ENCODE assay signal across 9 cellular contexts in the genomic region with DNA sequence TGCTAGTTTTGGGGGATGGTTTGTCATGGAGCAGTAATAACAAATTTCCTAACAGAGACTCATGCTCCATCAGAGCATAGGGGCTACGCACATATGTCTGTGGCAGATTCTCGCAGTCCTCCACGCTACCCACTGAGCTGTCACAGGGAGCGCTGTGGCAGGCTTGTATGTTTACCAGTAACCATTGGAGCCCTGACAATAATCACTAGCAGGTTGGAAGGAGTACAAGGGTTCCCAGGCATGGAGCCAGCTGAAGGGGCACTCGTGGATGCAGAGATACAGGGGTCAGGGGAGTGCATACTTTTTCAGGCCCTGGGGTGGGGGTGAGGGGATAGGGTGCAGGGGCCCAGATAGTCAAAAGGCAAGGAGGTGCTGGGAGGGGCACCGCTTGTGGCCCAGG. TPM values are rescaled to one million over a fixed set of nuclear protein-coding genes. Genes with fewer than 3 reads are reported as not detected.
A peak's percentile ranks its signal among the peaks of the same experiment; 100 is the strongest.
DNase-seq lines count a peak whose midpoint lies in the region; ATAC-seq and TF ChIP-seq lines count a peak whose summit lies in the region.
"Had no signal": no experiment of that assay in that cellular context is flagged by ENCODE, and none has a peak within 500 bp of the region (broad histone marks: within the 10 kb centered on the region; RNA-seq: fewer than 3 reads in every experiment).

No MANE protein-coding gene starts in this region.

- peaks cover 0 to 6% (median 0%) of the 10 kb centered on the region in 3 donors for H3K36me3 Mint-ChIP-seq in CD8-positive, alpha-beta memory T cell

- H3K27me3 Mint-ChIP-seq in CD8-positive, alpha-beta memory T cell: peaks cover 0 to 5% of the 10 kb centered on the region in 2 donors
- H3K27me3 Mint-ChIP-seq: activated naive CD8-positive, alpha-beta T cell had no signal

- intact Hi-C loops in left cardiac atrium (cut with DNase I) (loop anchor here in 1 of 2 donors (2.0 to 10.0 kb wide), 3 partner anchors 34 to 192 kb away; partner anchors contain the start of genes COPG1 and RAB43), sciatic nerve (cut with DNase I) (no loop called here)

- peaks cover 0 to 6% (median 5%) of the 10 kb centered on the region in 5 donors for H3K9me3 Mint-ChIP-seq in CD8-positive, alpha-beta memory T cell

- H3K9ac ChIP-seq in Karpas-422 (ENCODE audit: low read length): no peak overlapping the region

- no peaks in the 10 kb centered on the region for H3K79me2 ChIP-seq in Karpas-422 (ENCODE audit: low read length)

- peak overlapping the region in 1 of 7 donors; percentile 48 for H3K4me3 Mint-ChIP-seq in CD8-positive, alpha-beta memory T cell

- no peaks in the 10 kb centered on the region for H3K27me3 ChIP-seq in CD8-positive, alpha-beta memory T cell (ENCODE audit: insufficient read depth, low read length, poor library complexity, severe bottlenecking)
- no peaks in the 10 kb centered on the region for H3K27me3 ChIP-seq in Karpas-422 (ENCODE audit: low read length)
- no peaks in the 10 kb centered on the region for H3K27me3 ChIP-seq in H7 (ENCODE audit: control insufficient read depth, insufficient read depth, low read length)

- no peak overlapping the region for H2AFZ ChIP-seq in Karpas-422 (ENCODE audit: low read length)

- H3K9me3 ChIP-seq in CD8-positive, alpha-beta memory T cell (ENCODE audit: low read length): no peaks in the 10 kb centered on the region
- H3K9me3 ChIP-seq in Karpas-422 (ENCODE audit: low read length): no peaks in the 10 kb centered on the region

- no peaks in the 10 kb centered on the region for H3K9me2 ChIP-seq in Karpas-422 (replicated peaks; ENCODE audit: insufficient read depth, low read length)

- POLR2A ChIA-PET in CD8-positive, alpha-beta memory T cell (lab: Charles Lee): interaction anchor here (0.7 to 2.1 kb wide), 6 partner anchors 66 to 788 kb away, joined by 3 to 8 read pairs (median 4); partner anchors contain the start of gene COPG1

- H3K4me1 Mint-ChIP-seq in CD8-positive, alpha-beta memory T cell: peaks cover 5 to 8% (median 7%) of the 10 kb centered on the region in 3 donors

- H3K4me1 ChIP-seq in CD8-positive, alpha-beta memory T cell (ENCODE audit: insufficient read depth, low read length): peaks cover 5% of the 10 kb centered on the region
- H3K4me1 ChIP-seq in Karpas-422 (ENCODE audit: low read length): no peaks in the 10 kb centered on the region

- no peak overlapping the region for H3K27ac Mint-ChIP-seq in CD8-positive, alpha-beta memory T cell

- TF ChIP-seq CTCF in LNCaP clone FGC (IDR thresholded peaks at IDR 0.05; ENCODE audit: control insufficient read depth, extremely low read depth, insufficient read depth): 0 out of 2 replicates have a peak, but pooled peaks have one; percentile 4

- CTCF ChIA-PET in CD8-positive, alpha-beta memory T cell (lab: Charles Lee): interaction anchor here (0.9 to 7.2 kb wide), 30 partner anchors 9 to 198 kb away, joined by 3 to 79 read pairs (median 7); partner anchors contain the start of genes CFAP92, COPG1 and RAB43

- no peak overlapping the region for H3K4me3 ChIP-seq in LNCaP clone FGC (ENCODE audit: low read depth, low read length)
- H3K4me3 ChIP-seq in CD8-positive, alpha-beta memory T cell (ENCODE audit: low read length): no peak overlapping the region
- H3K4me3 ChIP-seq in Karpas-422 (ENCODE audit: low read length): no peak overlapping the region
- H3K4me3 ChIP-seq in H7 (ENCODE audit: insufficient read depth, low read depth, low read length): no peak overlapping the region

- H4K20me1 ChIP-seq in Karpas-422 (ENCODE audit: insufficient read depth, low read depth, low read length): no peaks in the 10 kb centered on the region

- no peak overlapping the region for H3K4me2 ChIP-seq in Karpas-422 (ENCODE audit: low read depth, low read length, poor library complexity, severe bottlenecking)

- H3K36me3 ChIP-seq in CD8-positive, alpha-beta memory T cell (ENCODE audit: insufficient read depth, low read length): no peaks in the 10 kb centered on the region
- H3K36me3 ChIP-seq in Karpas-422 (ENCODE audit: insufficient read depth, low read length): no peaks in the 10 kb centered on the region
- no peaks in the 10 kb centered on the region for H3K36me3 ChIP-seq in H7 (replicated peaks; ENCODE audit: control insufficient read depth, insufficient read depth, low read length)

- ATAC-seq in SK-N-SH treated with all-trans-retinoic acid at 6 μM for 48 hours: peak; percentile 11; the same call in 2 of the 3 replicates
- peak; percentile 74 to 87 for ATAC-seq in left cardiac atrium
- peak; percentile 68 for ATAC-seq in sciatic nerve

- H3K27ac ChIP-seq in CD8-positive, alpha-beta memory T cell (ENCODE audit: low read depth, low read length): no peak overlapping the region
- no peak overlapping the region for H3K27ac ChIP-seq in Karpas-422 (ENCODE audit: low read length)

- DNase-seq in LNCaP clone FGC (ENCODE audit: low read depth) (no peak), left cardiac atrium (peak; percentile 75), sciatic nerve (ENCODE audit: low spot score) (no peak), amniotic stem cell (lab: John Stamatoyannopoulos, UW) (no peak), Karpas-422 (no peak), H7 (no peak)
- DNase-seq in CD8-positive, alpha-beta memory T cell: no peak

TF ChIP-seq in SK-N-SH treated with all-trans-retinoic acid at 6 μM for 48 hours, 23 proteins besides CTCF, POLR2A, EP300 and RAD21:
- no peak for TF ChIP-seq ZFP3 (CRISPR knock-in tag; IDR thresholded peaks at IDR 0.05)
- no peak for TF ChIP-seq TOX (CRISPR knock-in tag; IDR thresholded peaks at IDR 0.05; ENCODE audit: borderline replicate concordance)
- no peak for TF ChIP-seq ZNF565 (CRISPR knock-in tag; conservative IDR thresholded peaks at IDR 0.05; ENCODE audit: low read depth)
- TF ChIP-seq POU6F1 (CRISPR knock-in tag; IDR thresholded peaks at IDR 0.05; ENCODE audit: borderline replicate concordance, low read depth): no peak
- TF ChIP-seq SNAI2 (CRISPR knock-in tag; IDR thresholded peaks at IDR 0.05): no peak
- no peak for TF ChIP-seq BACH2 (CRISPR knock-in tag; IDR thresholded peaks at IDR 0.05; ENCODE audit: borderline replicate concordance)

RNA-seq across cellular contexts. Expression of gene GP9, which starts 7.9 kb away (rescaled TPM):
- under 1 TPM in 1 of 2 donors, not detected in 1; 0.29 TPM for total RNA-seq in left cardiac atrium
- total RNA-seq in sciatic nerve: 0.53 TPM
- total RNA-seq in CD8-positive, alpha-beta memory T cell: not detected
- polyA plus RNA-seq in CD8-positive, alpha-beta memory T cell: not detected
- total RNA-seq in Karpas-422 (2014; rRNA removed; shearing (Covaris generic); ENCODE audit: low replicate concordance): not detected in 2 replicates
- not detected in 2 replicates for total RNA-seq in H7 (2014; rRNA removed; shearing (Covaris generic))

RNA-seq across cellular contexts. Expression of gene EFCC1, which starts 51.6 kb away (rescaled TPM):
- 1 to 10 TPM; 1.1 to 2.3 TPM for total RNA-seq in left cardiac atrium
- 1.6 TPM for total RNA-seq in sciatic nerve
- total RNA-seq in CD8-positive, alpha-beta memory T cell: under 1 TPM in 1 of 2 experiments, not detected in 1; 0.11 TPM
- polyA plus RNA-seq in CD8-positive, alpha-beta memory T cell: 0.22 TPM
- total RNA-seq in Karpas-422 (2014; rRNA removed; shearing (Covaris generic); ENCODE audit: low replicate concordance): not detected in 2 replicates
- total RNA-seq in H7 (2014; rRNA removed; shearing (Covaris generic)): 0.21 and 0.81 TPM in 2 replicates

RNA-seq across cellular contexts. Expression of gene CFAP92, which starts 58.8 kb away (rescaled TPM):
- total RNA-seq in left cardiac atrium (under 1 TPM; 0.29 to 0.73 TPM), sciatic nerve (1.2 TPM)
- under 1 TPM in 1 of 2 experiments, not detected in 1; 0.13 TPM for total RNA-seq in CD8-positive, alpha-beta memory T cell
- polyA plus RNA-seq in CD8-positive, alpha-beta memory T cell: 0.24 TPM
- not detected in 2 replicates for total RNA-seq in Karpas-422 (2014; rRNA removed; shearing (Covaris generic); ENCODE audit: low replicate concordance)
- total RNA-seq in H7 (2014; rRNA removed; shearing (Covaris generic)): 0.87 and 1.7 TPM in 2 replicates

Comparison
In these comparisons a context has a peak if more than half of its experiments do, and no peak if none do; other contexts are left out.
1. ATAC-seq: peak in every context shown above with its lines; median percentile 80 in left cardiac atrium; 68 in sciatic nerve; 11 in SK-N-SH treated with all-trans-retinoic acid at 6 μM for 48 hours.